18 cellular contexts compared by ENCODE assay signal in genomic region chr10:79448732-79449049, GRCh38. TPM values are rescaled to one million over a fixed set of nuclear protein-coding genes. Genes with fewer than 3 reads are reported as not detected.
DNase-seq lines count a peak whose midpoint lies in the region; ATAC-seq and TF ChIP-seq lines count a peak whose summit lies in the region.
"Had no signal": no experiment of that assay in that cellular context is flagged by ENCODE, and none has a peak within 500 bp of the region (broad histone marks: within the 10 kb centered on the region; RNA-seq: fewer than 3 reads in every experiment).

No MANE protein-coding gene starts in this region.

- no peaks in the 10 kb centered on the region for H4K20me1 ChIP-seq in PC-9 (ENCODE audit: insufficient read depth)

- no TSS peak for BruUV-seq in PC-9 (replicated peaks; lab: Mats Ljungman, UMichigan)

- CTCF ChIA-PET in CD4-positive, alpha-beta T cell (lab: Charles Lee) = no interaction called here
- CTCF ChIA-PET in PC-9 (lab: Charles Lee) = no interaction called here

- peaks cover 18% of the 10 kb centered on the region; the same call in 1 of the 2 replicates for H3F3A ChIP-seq in PC-9 (ENCODE audit: insufficient read depth, low read depth)

- peaks cover 24% of the 10 kb centered on the region for H3K4me1 Mint-ChIP-seq in CD4-positive, alpha-beta T cell (ENCODE audit: low read depth)
- peaks cover 49% of the 10 kb centered on the region for H3K4me1 Mint-ChIP-seq in nephron

- intact Hi-C loops in CD4-positive, alpha-beta T cell (cut with DNase I, micrococcal nuclease) = loop anchor here (5.0 to 10.0 kb wide), 5 partner anchors 384 to 1416 kb away; partner anchors contain the start of genes RPS24 (in 2 of the 2), ANXA11 (in 1 of the 2) and ZMIZ1 (in 1 of the 2)
- intact Hi-C loops in PC-9 (cut with micrococcal nuclease; ENCODE audit: unreplicated experiment) = loop anchor here (5.0 to 10.0 kb wide), 2 partner anchors 46 to 294 kb away; no protein-coding TSS in a partner anchor

- no peak overlapping the region for H2AFZ ChIP-seq in PC-9

- no peaks in the 10 kb centered on the region for H3K9me2 ChIP-seq in PC-9 (ENCODE audit: insufficient read depth)
- H3K9me2 ChIP-seq: SK-N-SH had no signal

- no peak for TF ChIP-seq CTCF in CD4-positive, alpha-beta T cell (IDR thresholded peaks at IDR 0.05)
- TF ChIP-seq CTCF in PC-9 (conservative IDR thresholded peaks at IDR 0.05) = no peak
- no peak for TF ChIP-seq CTCF in nephron (IDR thresholded peaks at IDR 0.05; ENCODE audit: unreplicated experiment in 3 of 3)
- TF ChIP-seq CTCF in suprapubic skin (IDR thresholded peaks at IDR 0.05) = no peak

- no peak for TF ChIP-seq POLR2A in suprapubic skin (IDR thresholded peaks at IDR 0.05)

- H3K4me3 ChIP-seq in PC-9 (no peak overlapping the region), skeletal muscle tissue (ENCODE audit: low read length in 3 of 3) (no peak overlapping the region), suprapubic skin (no peak overlapping the region)

- H3K9me3 Mint-ChIP-seq in CD4-positive, alpha-beta T cell = no peaks in the 10 kb centered on the region
- H3K9me3 Mint-ChIP-seq in nephron = no peaks in the 10 kb centered on the region
- H3K9me3 Mint-ChIP-seq: CD4-positive, CD25-positive, alpha-beta regulatory T cell had no signal

- H3K9ac ChIP-seq in skeletal muscle tissue (ENCODE audit: low read depth in 1 of 3, low read length in 3 of 3) = peak overlapping the region in 2 of 3 donors; percentile 51 to 58
- H3K9ac ChIP-seq: SK-N-SH had no signal

- no peak overlapping the region for H3K27ac ChIP-seq in CD4-positive, alpha-beta T cell (ENCODE audit: low read depth, low read length)
- H3K27ac ChIP-seq in PC-9 (no peak overlapping the region), skeletal muscle tissue (ENCODE audit: low read depth, low read length) (peak overlapping the region; percentile 81), suprapubic skin (no peak overlapping the region)

- POLR2A ChIA-PET in CD4-positive, alpha-beta T cell (lab: Charles Lee) = no interaction called here
- POLR2A ChIA-PET in PC-9 (lab: Charles Lee; ENCODE audit: unreplicated experiment) = interaction anchor here (0.6 kb wide), 1 partner anchor 48 kb away, joined by 3 read pairs; no protein-coding TSS in a partner anchor

- ATAC-seq in CD4-positive, alpha-beta T cell (ENCODE audit: poor library complexity) = no peak
- ATAC-seq in GM21717 (IDR thresholded peaks at IDR 0.05; ENCODE audit: unreplicated experiment) = no peak
- ATAC-seq: HCT116 had no signal

- H3K4me2 ChIP-seq in PC-9 = peak overlapping the region; percentile 43
- H3K4me2 ChIP-seq: SK-N-SH had no signal

- WGBS in suprapubic skin = 100% methylated on average over 2 of the region's 2 CpGs

- no peak overlapping the region for H3K4me3 Mint-ChIP-seq in CD4-positive, alpha-beta T cell
- peak overlapping the region in 1 of 3 experiments; percentile 25 for H3K4me3 Mint-ChIP-seq in nephron

- H3K36me3 ChIP-seq in PC-9 (ENCODE audit: low read depth) (no peaks in the 10 kb centered on the region), skeletal muscle tissue (ENCODE audit: control insufficient read depth in 3 of 3, insufficient read depth in 3 of 3, low read length in 3 of 3) (no peaks in the 10 kb centered on the region), suprapubic skin (no peaks in the 10 kb centered on the region)

- H3K9me3 ChIP-seq in CD4-positive, alpha-beta T cell (ENCODE audit: control insufficient read depth, low read length) = no peaks in the 10 kb centered on the region
- H3K9me3 ChIP-seq in PC-9 (ENCODE audit: insufficient read depth, low read depth) = no peaks in the 10 kb centered on the region
- no peaks in the 10 kb centered on the region for H3K9me3 ChIP-seq in skeletal muscle tissue (ENCODE audit: control insufficient read depth in 3 of 3, low read length in 3 of 3)
- H3K9me3 ChIP-seq in suprapubic skin = no peaks in the 10 kb centered on the region
- H3K9me3 ChIP-seq: SK-N-SH had no signal

- H3K4me1 ChIP-seq in PC-9 (replicated peaks; ENCODE audit: insufficient read depth) (peaks cover 31% of the 10 kb centered on the region), skeletal muscle tissue (ENCODE audit: control insufficient read depth in 3 of 3, insufficient read depth in 3 of 3, low read length in 3 of 3) (peaks cover 28 to 58% (median 36%) of the 10 kb centered on the region in 3 donors), suprapubic skin (peaks cover 28% of the 10 kb centered on the region)

- peak overlapping the region; percentile 12 for H3K27ac Mint-ChIP-seq in CD4-positive, alpha-beta T cell
- peak overlapping the region in 2 of 3 experiments; percentile 23 to 43 for H3K27ac Mint-ChIP-seq in nephron
- H3K27ac Mint-ChIP-seq: CD4-positive, CD25-positive, alpha-beta regulatory T cell had no signal

- no peaks in the 10 kb centered on the region for H3K27me3 ChIP-seq in CD4-positive, alpha-beta T cell (ENCODE audit: control insufficient read depth, insufficient read depth, low read length)
- H3K27me3 ChIP-seq in PC-9 (ENCODE audit: insufficient read depth, low read depth) (no peaks in the 10 kb centered on the region), skeletal muscle tissue (ENCODE audit: control insufficient read depth in 3 of 3, insufficient read depth in 3 of 3, low read length in 3 of 3) (no peaks in the 10 kb centered on the region), suprapubic skin (no peaks in the 10 kb centered on the region)

- 0 out of 2 replicates have a peak, but pooled peaks cover 4% of the 10 kb centered on the region for H3K79me2 ChIP-seq in PC-9 (ENCODE audit: low read depth)

- no peak for TF ChIP-seq EP300 in suprapubic skin (IDR thresholded peaks at IDR 0.05)

- no peaks in the 10 kb centered on the region for H3K27me3 Mint-ChIP-seq in CD4-positive, alpha-beta T cell
- peaks cover 3% of the 10 kb centered on the region for H3K27me3 Mint-ChIP-seq in nephron (ENCODE audit: low read depth)

- DNase-seq in CD4-positive, alpha-beta T cell = peak in 1 of 10 experiments; percentile 2
- DNase-seq in PC-9 (no peak), suprapubic skin (ENCODE audit: low spot score in 2 of 2) (no peak), hepatic stellate cell (ENCODE audit: low spot score) (no peak)
- DNase-seq: Calu3; CD4-positive, CD25-positive, alpha-beta regulatory T cell; EL; GOT3; MM.1S; NCI-H1105; NCI-H748 treated with DMSO at 0.1 percent for 48 hours; NK-92 treated with Interleukin-12 subunit alpha and Interleukin-12 subunit beta, amount 100 ng/mL, for 24 hours; Right ventricle myocardium superior; SK-N-SH had no signal

- H3K36me3 Mint-ChIP-seq in CD4-positive, alpha-beta T cell (ENCODE audit: low read depth) = peaks cover 5% of the 10 kb centered on the region
- no peaks in the 10 kb centered on the region for H3K36me3 Mint-ChIP-seq in nephron (ENCODE audit: low read depth)
- H3K36me3 Mint-ChIP-seq: CD4-positive, CD25-positive, alpha-beta regulatory T cell had no signal

RNA-seq across cellular contexts. Expression of gene ZCCHC24, which starts 3.3 kb away (rescaled TPM):
- under 1 TPM; 0.67 to 0.85 TPM for total RNA-seq in CD4-positive, alpha-beta T cell
- total RNA-seq in PC-9 (2021) (6.0 and 6.3 TPM in 2 replicates), skeletal muscle tissue (20.9 TPM), suprapubic skin (10 to 100 TPM in 2 of 4 donors, 1 to 10 TPM in 2; 8.9 to 17.3 (median 12.8) TPM)
